1 cellular context compared by ENCODE assay signal in genomic region chr16:65521685-65522338, GRCh38.
TF ChIP-seq lines count a peak whose summit lies in the region.

No MANE protein-coding gene starts in this region.

TF ChIP-seq in GM23338, 12 proteins besides CTCF, POLR2A, EP300 and RAD21 (continued from another document):
- TF ChIP-seq ZNF462 (CRISPR knock-in tag; IDR thresholded peaks at IDR 0.05) (no peak), CREB1 (CRISPR knock-in tag; IDR thresholded peaks at IDR 0.05; ENCODE audit: low read depth) (no peak), EZH2phosphoT487 (IDR thresholded peaks at IDR 0.05; ENCODE audit: unreplicated experiment) (no peak), ZNF114 (CRISPR knock-in tag; IDR thresholded peaks at IDR 0.05) (no peak), EZH2 (IDR thresholded peaks at IDR 0.05; ENCODE audit: low read depth, unreplicated experiment) (no peak), POLR2AphosphoS5 (IDR thresholded peaks at IDR 0.05; ENCODE audit: low read depth) (no peak)
